10 cellular contexts compared by ENCODE assay signal in genomic region chr11:47187723-47188122, GRCh38. TPM values are rescaled to one million over a fixed set of nuclear protein-coding genes. Genes with fewer than 3 reads are reported as not detected.
DNase-seq lines count a peak whose midpoint lies in the region; ATAC-seq and TF ChIP-seq lines count a peak whose summit lies in the region.
"Had no signal": no experiment of that assay in that cellular context is flagged by ENCODE, and none has a peak within 500 bp of the region (broad histone marks: within the 10 kb centered on the region; RNA-seq: fewer than 3 reads in every experiment).

No MANE protein-coding gene starts in this region.

- H3K4me3 Mint-ChIP-seq in central memory CD8-positive, alpha-beta T cell = peak overlapping the region; percentile 68

- ATAC-seq in Right ventricle myocardium inferior (no peak), GM21423 (IDR thresholded peaks at IDR 0.05; ENCODE audit: unreplicated experiment) (no peak), HG03039 (IDR thresholded peaks at IDR 0.05; ENCODE audit: unreplicated experiment) (no peak)
- no peak for ATAC-seq in central memory CD8-positive, alpha-beta T cell (replicated peaks; ENCODE audit: extremely low read depth, poor library complexity, severe bottlenecking)

- no peaks in the 10 kb centered on the region for H3K4me1 Mint-ChIP-seq in central memory CD8-positive, alpha-beta T cell

- no peak for TF ChIP-seq POLR2A in uterus (IDR thresholded peaks at IDR 0.05)

- no peaks in the 10 kb centered on the region for H3K9me3 ChIP-seq in left ventricle myocardium inferior (replicated peaks)
- no peaks in the 10 kb centered on the region for H3K9me3 ChIP-seq in mesodermal cell (ENCODE audit: control insufficient read depth, low read length)
- no peaks in the 10 kb centered on the region for H3K9me3 ChIP-seq in uterus

- H3K27ac ChIP-seq in left ventricle myocardium inferior (replicated peaks) = peak overlapping the region; percentile 98
- peak overlapping the region; percentile 2 for H3K27ac ChIP-seq in mesodermal cell (ENCODE audit: low read depth, low read length, severe bottlenecking)
- H3K27ac ChIP-seq in uterus = peak overlapping the region; percentile 89 to 96

- intact Hi-C loops in left ventricle myocardium inferior (cut with micrococcal nuclease) (no loop called here), Right ventricle myocardium inferior (cut with DNase I) (loop anchor here (2.0 kb wide), 2 partner anchors 27 to 61 kb away; partner anchors contain the start of genes ACP2 and DDB2), uterus (cut with DNase I; ENCODE audit: low total_unique reads) (no loop called here)

- no peaks in the 10 kb centered on the region for H3K36me3 ChIP-seq in left ventricle myocardium inferior
- H3K36me3 ChIP-seq in mesodermal cell (ENCODE audit: control insufficient read depth, insufficient read depth, low read length) = peaks cover 2% of the 10 kb centered on the region
- H3K36me3 ChIP-seq in uterus = no peaks in the 10 kb centered on the region

- no peaks in the 10 kb centered on the region for H3K36me3 Mint-ChIP-seq in central memory CD8-positive, alpha-beta T cell (ENCODE audit: insufficient read depth)

- H3K9me3 Mint-ChIP-seq in central memory CD8-positive, alpha-beta T cell = no peaks in the 10 kb centered on the region

- 53 to 69% methylated on average over 4 to 5 of the region's 5 CpGs for WGBS in mesodermal cell (ENCODE audit: insufficient coverage in 2 of 2), 2 experiments

- H3K4me3 ChIP-seq in left ventricle myocardium inferior (peak overlapping the region; percentile 76), mesodermal cell (ENCODE audit: extremely low read depth, insufficient read depth, low read length, poor library complexity, severe bottlenecking) (peak overlapping the region; percentile 74), uterus (peak overlapping the region; percentile 66 to 86)

- H3K27ac Mint-ChIP-seq in central memory CD8-positive, alpha-beta T cell (ENCODE audit: low read depth) = no peak overlapping the region

- DNase-seq in left ventricle myocardium inferior (no peak), Right ventricle myocardium inferior (ENCODE audit: missing footprints) (no peak), uterus (no peak), NCI-H345 (lab: John Stamatoyannopoulos, UW) (no peak)
- no peak for DNase-seq in central memory CD8-positive, alpha-beta T cell (ENCODE audit: low spot score in 2 of 2)
- DNase-seq: activated CD4-positive, alpha-beta T cell treated with anti-CD3 and anti-CD28 coated beads for 1 hour; NCI-H1105 had no signal

- H3K27me3 ChIP-seq in left ventricle myocardium inferior (ENCODE audit: low read depth) = peaks cover 32% of the 10 kb centered on the region
- H3K27me3 ChIP-seq in uterus = no peaks in the 10 kb centered on the region

- H3K4me1 ChIP-seq in left ventricle myocardium inferior = peaks cover 67% of the 10 kb centered on the region
- peaks cover 23% of the 10 kb centered on the region for H3K4me1 ChIP-seq in mesodermal cell (ENCODE audit: control insufficient read depth, insufficient read depth, low read length, poor library complexity, severe bottlenecking)
- peaks cover 0 to 20% of the 10 kb centered on the region in 2 donors for H3K4me1 ChIP-seq in uterus

- no peak for TF ChIP-seq CTCF in left ventricle myocardium inferior (IDR thresholded peaks at IDR 0.05; ENCODE audit: borderline replicate concordance)
- no peak for TF ChIP-seq CTCF in uterus (IDR thresholded peaks at IDR 0.05)

- peaks cover 40% of the 10 kb centered on the region for H3K27me3 Mint-ChIP-seq in central memory CD8-positive, alpha-beta T cell

RNA-seq across cellular contexts. Expression of gene PACSIN3, which starts 1.5 kb away (rescaled TPM):
- total RNA-seq in left ventricle myocardium inferior = 198 TPM
- 177 TPM for total RNA-seq in Right ventricle myocardium inferior
- polyA plus RNA-seq in mesodermal cell (2013, experiment 1 of 2) = 41.8 TPM
- 39.0 TPM for polyA plus RNA-seq in mesodermal cell (2013, experiment 2 of 2)
- total RNA-seq in uterus = 10 to 100 TPM; 28.1 to 80.3 (median 47.1) TPM

RNA-seq across cellular contexts. Expression of gene ARFGAP2, which starts 11.0 kb away (rescaled TPM):
- 47.8 TPM for total RNA-seq in left ventricle myocardium inferior
- total RNA-seq in Right ventricle myocardium inferior = 45.8 TPM
- 43.9 TPM for polyA plus RNA-seq in mesodermal cell (2013, experiment 1 of 2)
- 48.0 TPM for polyA plus RNA-seq in mesodermal cell (2013, experiment 2 of 2)
- total RNA-seq in uterus = 100 to 1,000 TPM in 3 of 4 donors, 10 to 100 TPM in 1; 57.4 to 243 (median 151) TPM

RNA-seq across cellular contexts. Expression of gene DDB2, which starts 27.1 kb away (rescaled TPM):
- total RNA-seq in left ventricle myocardium inferior (8.7 TPM), Right ventricle myocardium inferior (10.3 TPM), uterus (10 to 100 TPM; 13.8 to 65.9 (median 23.8) TPM)
- 114 TPM for polyA plus RNA-seq in mesodermal cell (2013, experiment 1 of 2)
- polyA plus RNA-seq in mesodermal cell (2013, experiment 2 of 2) = 85.5 TPM

Comparison
In these comparisons a context has a peak if more than half of its experiments do, and no peak if none do; other contexts are left out.
1. H3K27ac ChIP-seq: peak in every context shown above with its lines; median percentile 98 in left ventricle myocardium inferior; 92 in uterus; 2 in mesodermal cell.